Comparison of ENCODE assay signal across 11 cellular contexts in the genomic region with DNA sequence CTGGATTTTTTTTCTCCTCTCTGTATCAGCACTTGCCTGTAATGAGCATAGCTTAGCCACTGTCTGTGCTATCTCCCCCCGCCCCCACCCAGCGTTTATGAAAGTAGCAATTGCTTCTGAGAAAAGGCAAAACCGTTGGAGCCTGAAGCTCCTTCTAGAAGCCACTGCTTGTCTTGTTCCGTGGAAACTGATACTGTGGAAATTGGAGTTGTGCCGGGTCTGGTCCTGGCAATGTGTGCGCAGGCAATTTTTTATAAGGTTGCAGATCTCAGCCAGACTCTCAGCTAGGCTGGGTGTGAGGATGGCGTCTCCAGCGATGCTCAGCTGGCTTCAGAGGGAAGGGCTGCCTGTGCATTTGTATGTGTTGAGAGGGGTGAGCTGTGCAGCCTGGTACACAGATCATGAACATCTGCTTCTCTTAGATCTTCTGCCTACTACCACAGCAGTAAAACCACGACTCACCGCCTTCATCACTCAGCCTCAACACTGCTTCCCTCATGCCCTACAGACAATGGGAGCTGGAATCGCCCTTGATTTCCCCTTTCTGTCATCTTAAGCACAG.
DNase-seq lines count a peak whose midpoint lies in the region; ATAC-seq and TF ChIP-seq lines count a peak whose summit lies in the region.
"Had no signal": no experiment of that assay in that cellular context is flagged by ENCODE, and none has a peak within 500 bp of the region (broad histone marks: within the 10 kb centered on the region; RNA-seq: fewer than 3 reads in every experiment).

No MANE protein-coding gene starts in this region.

- no peak overlapping the region for H3K27ac ChIP-seq in RWPE2 (ENCODE audit: poor library complexity, severe bottlenecking)

- H3K27me3 ChIP-seq in RWPE2 (ENCODE audit: insufficient read depth, poor library complexity, severe bottlenecking) = no peaks in the 10 kb centered on the region

- peaks cover 14% of the 10 kb centered on the region for H3K36me3 Mint-ChIP-seq in HFFc6 (ENCODE audit: low read depth)
- H3K36me3 Mint-ChIP-seq in endothelial cell (ENCODE audit: low read depth, unreplicated experiment) = peaks cover 3% of the 10 kb centered on the region

- peaks cover 6% of the 10 kb centered on the region for H3K9me3 ChIP-seq in RWPE2 (ENCODE audit: severe bottlenecking)

- peaks cover 14% of the 10 kb centered on the region for H3K9me3 Mint-ChIP-seq in HFFc6
- H3K9me3 Mint-ChIP-seq in endothelial cell (ENCODE audit: unreplicated experiment) = no peaks in the 10 kb centered on the region

- H3K4me1 Mint-ChIP-seq in HFFc6 (ENCODE audit: low read depth) = peaks cover 21% of the 10 kb centered on the region
- H3K4me1 Mint-ChIP-seq in endothelial cell (ENCODE audit: unreplicated experiment) = no peaks in the 10 kb centered on the region

- H3K4me3 Mint-ChIP-seq in HFFc6 (peak overlapping the region; percentile 51), endothelial cell (ENCODE audit: unreplicated experiment) (no peak overlapping the region)

- ATAC-seq in RWPE2 (ENCODE audit: low read depth) (peak; percentile 78), HG03432 (IDR thresholded peaks at IDR 0.05; ENCODE audit: unreplicated experiment) (no peak)

- no peak overlapping the region for H3K4me3 ChIP-seq in RWPE2 (ENCODE audit: severe bottlenecking)

- no peaks in the 10 kb centered on the region for H3K36me3 ChIP-seq in RWPE2 (ENCODE audit: low read depth)

- H3K27ac Mint-ChIP-seq in HFFc6 (no peak overlapping the region), endothelial cell (ENCODE audit: unreplicated experiment) (no peak overlapping the region)

- DNase-seq in DMS79 treated with DMSO at 0.1 percent for 48 hours (lab: John Stamatoyannopoulos, UW) (peak; percentile 26), DMS79 (lab: John Stamatoyannopoulos, UW) (no peak), HFFc6 (no peak), RWPE2 (ENCODE audit: low spot score) (peak; percentile 55), iris pigment epithelial cell (ENCODE audit: low read depth) (peak; percentile 14), cortex of kidney (lab: John Stamatoyannopoulos, UW) (no peak), endothelial cell (ENCODE audit: low spot score) (no peak)
- DNase-seq: 8988T; activated CD8-positive, alpha-beta memory T cell treated with anti-CD3 and anti-CD28 coated beads for 24 hours; DMS153 had no signal

- H3K4me1 ChIP-seq in RWPE2 (ENCODE audit: insufficient read depth, poor library complexity, severe bottlenecking) = no peaks in the 10 kb centered on the region

- H3K27me3 Mint-ChIP-seq in HFFc6 (ENCODE audit: insufficient read depth) (no peaks in the 10 kb centered on the region), endothelial cell (ENCODE audit: unreplicated experiment) (peaks cover 3% of the 10 kb centered on the region)

- no peak for TF ChIP-seq CTCF in HFFc6 (IDR thresholded peaks at IDR 0.05)
- TF ChIP-seq CTCF in RWPE2 (IDR thresholded peaks at IDR 0.05; ENCODE audit: poor library complexity, severe bottlenecking) = no peak
- no peak for TF ChIP-seq CTCF in endothelial cell (IDR thresholded peaks at IDR 0.05; ENCODE audit: unreplicated experiment)

Comparison
In these comparisons a context has a peak if more than half of its experiments do, and no peak if none do; other contexts are left out.
1. DNase-seq: peak in DMS79 treated with DMSO at 0.1 percent for 48 hours (single experiment), RWPE2 (single experiment) and iris pigment epithelial cell (single experiment); none in DMS79 (single experiment), HFFc6 (single experiment), cortex of kidney (single experiment) and endothelial cell (single experiment).